Comparison of ENCODE assay signal across 1 cellular context in genomic region chr2:43041661-43042360, GRCh38.
TF ChIP-seq lines count a peak whose summit lies in the region.

No MANE protein-coding gene starts in this region.

TF ChIP-seq in HEK293, 187 proteins besides CTCF, POLR2A, EP300 and RAD21 (continued from another document and continues in another):
- TF ChIP-seq ZBTB48 (tag by site-specific recombination; IDR thresholded peaks at IDR 0.05) (peak; percentile 25; the same call in 1 of the 2 replicates), PATZ1 (tag by site-specific recombination; IDR thresholded peaks at IDR 0.05) (peak; percentile 88), ZNF629 (tag by site-specific recombination; IDR thresholded peaks at IDR 0.05) (peak; percentile 51; the same call in 1 of the 2 replicates), ZNF146 (tag by site-specific recombination; IDR thresholded peaks at IDR 0.05) (no peak), ZNF19 (tag by site-specific recombination; IDR thresholded peaks at IDR 0.05; ENCODE audit: low read depth) (no peak), SETDB1 (IDR thresholded peaks at IDR 0.05; ENCODE audit: insufficient read length, low read length) (no peak), ZNF10 (tag by site-specific recombination; IDR thresholded peaks at IDR 0.05) (no peak), ZNF692 (tag by site-specific recombination; IDR thresholded peaks at IDR 0.05) (no peak), ZNF488 (tag by site-specific recombination; IDR thresholded peaks at IDR 0.05) (no peak), GLI4 (tag by site-specific recombination; IDR thresholded peaks at IDR 0.05) (no peak), ZNF561 (tag by site-specific recombination; IDR thresholded peaks at IDR 0.05; ENCODE audit: borderline replicate concordance) (no peak), ZBTB7A (tag by site-specific recombination; IDR thresholded peaks at IDR 0.05; ENCODE audit: low read depth) (no peak), ZNF768 (tag by site-specific recombination; IDR thresholded peaks at IDR 0.05) (no peak), ZNF18 (tag by site-specific recombination; IDR thresholded peaks at IDR 0.05) (no peak), ZNF707 (tag by site-specific recombination; IDR thresholded peaks at IDR 0.05) (no peak), ZNF785 (tag by site-specific recombination; IDR thresholded peaks at IDR 0.05) (no peak), BCL6B (tag by site-specific recombination; IDR thresholded peaks at IDR 0.05) (peak; percentile 93), ZBTB49 (tag by site-specific recombination; IDR thresholded peaks at IDR 0.05; ENCODE audit: low read depth) (no peak), SCRT2 (tag by site-specific recombination; IDR thresholded peaks at IDR 0.05) (no peak), ZFP69B (tag by site-specific recombination; IDR thresholded peaks at IDR 0.05) (no peak), OSR2 (tag by site-specific recombination; IDR thresholded peaks at IDR 0.05) (0 out of 2 replicates have a peak, but pooled peaks have one; percentile 42), EGR2 (tag by site-specific recombination; IDR thresholded peaks at IDR 0.05; ENCODE audit: low read depth) (no peak), MEIS1 (CRISPR knock-in tag; IDR thresholded peaks at IDR 0.05; ENCODE audit: borderline replicate concordance) (peak; percentile 82), SP2 (tag by site-specific recombination; IDR thresholded peaks at IDR 0.05) (peak; percentile 3; the same call in 1 of the 2 replicates), ZNF302 (tag by site-specific recombination; IDR thresholded peaks at IDR 0.05; ENCODE audit: low read depth) (no peak), KLF7 (tag by site-specific recombination; IDR thresholded peaks at IDR 0.05; ENCODE audit: borderline replicate concordance) (no peak), GLIS2 (tag by site-specific recombination; IDR thresholded peaks at IDR 0.05) (peak; percentile 50), KLF1 (tag by site-specific recombination; IDR thresholded peaks at IDR 0.05) (no peak), ZNF121 (tag by site-specific recombination; IDR thresholded peaks at IDR 0.05) (no peak), ZBTB17 (tag by site-specific recombination; IDR thresholded peaks at IDR 0.05) (peak; percentile 49; the same call in 1 of the 2 replicates), ZNF398 (tag by site-specific recombination; IDR thresholded peaks at IDR 0.05) (peak; percentile 87), IKZF3 (tag by site-specific recombination; IDR thresholded peaks at IDR 0.05) (no peak), ZBTB1 (tag by site-specific recombination; IDR thresholded peaks at IDR 0.05) (no peak), ZNF26 (tag by site-specific recombination; IDR thresholded peaks at IDR 0.05) (no peak), ZNF626 (tag by site-specific recombination; IDR thresholded peaks at IDR 0.05) (no peak), ZNF518A (tag by site-specific recombination; conservative IDR thresholded peaks at IDR 0.05; ENCODE audit: low read depth) (no peak), ZBTB8A (tag by site-specific recombination; IDR thresholded peaks at IDR 0.05) (0 out of 2 replicates have a peak, but pooled peaks have one; percentile 42), ZNF426 (tag by site-specific recombination; IDR thresholded peaks at IDR 0.05) (no peak), ZNF184 (tag by site-specific recombination; IDR thresholded peaks at IDR 0.05) (no peak), ZNF639 (tag by site-specific recombination; IDR thresholded peaks at IDR 0.05) (no peak), ZNF221 (tag by site-specific recombination; IDR thresholded peaks at IDR 0.05; ENCODE audit: borderline replicate concordance) (no peak), GLI2 (tag by site-specific recombination; IDR thresholded peaks at IDR 0.05; ENCODE audit: borderline replicate concordance, low read depth) (no peak), ZNF155 (tag by site-specific recombination; IDR thresholded peaks at IDR 0.05) (no peak), ZSCAN16 (tag by site-specific recombination; IDR thresholded peaks at IDR 0.05) (no peak), ZFP3 (tag by site-specific recombination; IDR thresholded peaks at IDR 0.05; ENCODE audit: low read depth) (no peak)
